Comparison of ENCODE assay signal across 15 cellular contexts in genomic region chr16:51355871-51356270, GRCh38.
DNase-seq lines count a peak whose midpoint lies in the region; FAIRE-seq and TF ChIP-seq lines count a peak whose summit lies in the region.
"Had no signal": no experiment of that assay in that cellular context is flagged by ENCODE, and none has a peak within 500 bp of the region (broad histone marks: within the 10 kb centered on the region; RNA-seq: fewer than 3 reads in every experiment).

No MANE protein-coding gene starts in this region.

- no peaks in the 10 kb centered on the region for H3K36me3 Mint-ChIP-seq in brain
- H3K36me3 Mint-ChIP-seq: CD14-positive monocyte; CD8-positive, alpha-beta memory T cell had no signal

- TF ChIP-seq CTCF in brain (conservative IDR thresholded peaks at IDR 0.05): no peak

- peaks cover 52% of the 10 kb centered on the region for H3K4me1 Mint-ChIP-seq in brain
- H3K4me1 Mint-ChIP-seq: CD14-positive monocyte; CD8-positive, alpha-beta memory T cell had no signal

- peak overlapping the region in 3 of 5 experiments; percentile 29 to 71 (median 55) for H3K27ac Mint-ChIP-seq in brain
- H3K27ac Mint-ChIP-seq: CD14-positive monocyte; CD8-positive, alpha-beta memory T cell had no signal

- no peaks in the 10 kb centered on the region for H3K9me3 Mint-ChIP-seq in brain

- DNase-seq in globus pallidus (ENCODE audit: low spot score) (peak; percentile 54), pons (ENCODE audit: low spot score) (peak; percentile 82), cortex of kidney (lab: John Stamatoyannopoulos, UW) (no peak), GM12891 (ENCODE audit: insufficient read length, low spot score) (no peak), COR-L47 (lab: John Stamatoyannopoulos, UW) (no peak)
- DNase-seq in activated CD4-positive, alpha-beta T cell treated with anti-CD3 and anti-CD28 coated beads, Interleukin-2, amount 50 U/mL, for 48 hours: no peak
- DNase-seq: CD8-positive, alpha-beta memory T cell; DMS53; GM23248; H7; IMR-90 had no signal

- TF ChIP-seq POLR2A in GM12891 (IDR thresholded peaks at IDR 0.05; ENCODE audit: low read depth, low read length): no peak

- H3K4me3 Mint-ChIP-seq in brain: peak overlapping the region in 1 of 5 experiments; percentile 23
- H3K4me3 Mint-ChIP-seq: CD14-positive monocyte; CD8-positive, alpha-beta memory T cell had no signal

- peaks cover 9% of the 10 kb centered on the region for H3K27me3 Mint-ChIP-seq in brain
- H3K27me3 Mint-ChIP-seq: CD8-positive, alpha-beta memory T cell had no signal

- FAIRE-seq in GM12891 (lab: Jason Lieb, UNC): no peak
- FAIRE-seq: A549, GM18507 had no signal

TF ChIP-seq in GM12891, 5 proteins besides CTCF, POLR2A, EP300 and RAD21:
- TF ChIP-seq POU2F2 (IDR thresholded peaks at IDR 0.05; ENCODE audit: low read depth, low read length) (no peak), TAF1 (IDR thresholded peaks at IDR 0.05; ENCODE audit: low read depth, low read length) (no peak), POLR2AphosphoS5 (IDR thresholded peaks at IDR 0.05; ENCODE audit: low read depth, low read length) (no peak), PAX5 (IDR thresholded peaks at IDR 0.05; ENCODE audit: insufficient read depth, low read length, severe bottlenecking) (no peak), SPI1 (IDR thresholded peaks at IDR 0.05; ENCODE audit: low read depth, low read length) (no peak)

Comparison
In these comparisons a context has a peak if more than half of its experiments do, and no peak if none do; other contexts are left out.
1. DNase-seq: peak in globus pallidus (single experiment) and pons (single experiment); none in activated CD4-positive, alpha-beta T cell treated with anti-CD3 and anti-CD28 coated beads, Interleukin-2, amount 50 U/mL, for 48 hours (0 of 2), cortex of kidney (single experiment), GM12891 (single experiment) and COR-L47 (single experiment).